Comparison of ENCODE assay signal across 21 cellular contexts in the genomic region with DNA sequence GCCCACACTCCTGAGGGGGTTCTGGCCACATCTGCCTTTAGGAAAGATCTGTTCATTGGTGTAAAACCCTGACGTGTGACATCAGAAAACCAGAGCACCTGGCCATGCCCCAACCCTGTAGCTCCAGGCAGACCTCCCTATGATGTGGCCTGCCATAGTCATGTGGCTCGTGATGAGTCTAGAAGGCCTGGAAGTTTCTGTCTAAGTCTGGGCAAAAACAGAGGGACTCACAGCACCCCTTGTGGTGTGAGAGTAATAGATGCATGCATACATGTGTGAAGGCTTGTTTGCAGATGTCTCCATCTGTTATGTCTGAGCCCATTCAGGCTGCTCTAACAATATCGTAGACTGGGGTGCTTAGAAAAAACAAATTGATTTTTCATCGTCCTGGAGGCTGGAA.
"Had no signal": no experiment of that assay in that cellular context is flagged by ENCODE, and none has a peak within 500 bp of the region (broad histone marks: within the 10 kb centered on the region; RNA-seq: fewer than 3 reads in every experiment).

No MANE protein-coding gene starts in this region.

- H3K4me3 ChIP-seq: adrenal gland, ascending aorta, dorsolateral prefrontal cortex, esophagus muscularis mucosa, left lung, ovary, psoas muscle, right atrium auricular region, thyroid gland, upper lobe of right lung had no signal

- H3K9me3 ChIP-seq: adrenal gland, ascending aorta, esophagus muscularis mucosa, neutrophil, ovary, psoas muscle, right atrium auricular region, thyroid gland, upper lobe of right lung had no signal

- H3K4me1 ChIP-seq: adrenal gland, ascending aorta, esophagus muscularis mucosa, left lung, psoas muscle, right atrium auricular region, thyroid gland, upper lobe of right lung had no signal

- H3K36me3 ChIP-seq: adrenal gland, ascending aorta, esophagus muscularis mucosa, left lung, neutrophil, ovary, right atrium auricular region, thyroid gland, upper lobe of right lung had no signal

- H3K27me3 ChIP-seq: adrenal gland, ascending aorta, dorsolateral prefrontal cortex, esophagus muscularis mucosa, left lung, neutrophil, ovary, right atrium auricular region, thyroid gland, upper lobe of right lung had no signal

- DNase-seq: activated CD4-positive, alpha-beta T cell treated with anti-CD3 and anti-CD28 coated beads, Interleukin-2, amount 10 ng/mL, durations not matched to agents 7 days and 5 days; activated CD8-positive, alpha-beta T cell treated with anti-CD3 and anti-CD28 coated beads for 36 hours; adrenal gland; dorsolateral prefrontal cortex; effector memory CD8-positive, alpha-beta T cell; glutamatergic neuron; hippocampal formation; kidney glomerular epithelial cell; left lung; natural killer cell; ovary; psoas muscle; stimulated activated CD4-positive, alpha-beta T cell treated with anti-CD3 and anti-CD28 coated beads, Interleukin-4, amount 100 ng/mL, for 4 hours; substantia nigra; T-helper 17 cell; thyroid gland; upper lobe of right lung had no signal

- H3K27ac ChIP-seq: adrenal gland, ascending aorta, esophagus muscularis mucosa, left lung, neutrophil, ovary, psoas muscle, right atrium auricular region, thyroid gland, upper lobe of right lung had no signal

- ATAC-seq: activated CD8-positive, alpha-beta T cell treated with anti-CD3 and anti-CD28 coated beads for 36 hours; effector memory CD8-positive, alpha-beta T cell; left lung; natural killer cell; psoas muscle; T-helper 17 cell; upper lobe of right lung had no signal
